ENCODE assay signal across 20 cellular contexts in the genomic region with DNA sequence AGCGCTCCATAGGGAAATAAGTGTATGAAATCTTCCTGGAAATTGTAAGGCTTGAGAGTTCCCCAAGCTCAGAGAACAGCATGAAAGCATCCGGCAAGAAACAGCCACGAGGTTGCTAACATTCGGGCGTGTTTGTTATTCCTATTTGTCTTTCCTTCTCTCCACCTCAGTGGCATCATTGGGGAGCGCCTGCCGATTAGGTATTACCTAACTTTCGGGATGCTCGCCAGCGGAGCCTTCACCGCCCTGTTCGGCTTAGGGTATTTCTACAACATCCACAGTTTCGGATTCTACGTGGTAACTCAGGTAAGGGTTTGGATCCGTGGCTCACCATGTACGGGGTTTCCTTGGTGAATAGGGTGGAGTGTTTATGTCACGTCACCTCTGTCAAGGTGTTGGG. TPM values are rescaled to one million over a fixed set of nuclear protein-coding genes. Genes with fewer than 3 reads are reported as not detected.
"Had no signal": no experiment of that assay in that cellular context is flagged by ENCODE, and none has a peak within 500 bp of the region (broad histone marks: within the 10 kb centered on the region; RNA-seq: fewer than 3 reads in every experiment).

No MANE protein-coding gene starts in this region.

- H2AFZ ChIP-seq: parathyroid adenoma had no signal

- H3K4me3 ChIP-seq: adrenal gland, breast epithelium, left ventricle myocardium inferior, tibial nerve, uterus had no signal

- H3K9me3 ChIP-seq: adrenal gland, breast epithelium, left ventricle myocardium inferior, tibial nerve, uterus had no signal

- H3K27me3 ChIP-seq: adrenal gland, breast epithelium, tibial nerve, uterus had no signal

- H3K9ac ChIP-seq: parathyroid adenoma had no signal

- H3K79me2 ChIP-seq: parathyroid adenoma had no signal

- H3K36me3 ChIP-seq: breast epithelium, uterus had no signal

- H3K27ac ChIP-seq: adrenal gland, breast epithelium, left ventricle myocardium inferior, parathyroid adenoma, tibial nerve, uterus had no signal

- ATAC-seq: activated naive CD4-positive, alpha-beta T cell treated with anti-CD3 and anti-CD28 coated beads, Interleukin-2, amount 50 U/mL, for 72 hours; natural killer cell treated with Interleukin-12 subunit alpha and Interleukin-12 subunit beta and Interleukin-15 and Interleukin-18, amount 100 ng/mL, for 72 hours had no signal

- H3K4me1 ChIP-seq: adrenal gland, breast epithelium, parathyroid adenoma, uterus had no signal

- DNase-seq: activated CD4-positive, alpha-beta T cell treated with anti-CD3 and anti-CD28 coated beads, Interleukin-2, amount 50 U/mL, for 4 hours; activated gamma-delta T cell; cortex of kidney; foreskin melanocyte; hippocampal formation; islet precursor cell; left ventricle myocardium inferior; retina; stimulated activated CD4-positive, alpha-beta T cell treated with anti-CD3 and anti-CD28 coated beads, Interleukin-2, amount 100 ng/mL, for 24 hours; stimulated activated naive CD4-positive, alpha-beta T cell treated with Interleukin-2 at 50 U/mL for 16 hours; T1000; uterus had no signal

RNA-seq across cellular contexts. Expression of a gene that starts 43.3 kb away (rescaled TPM):
- total RNA-seq: left ventricle myocardium inferior; skeletal muscle tissue; T-helper 1 cell treated with Interleukin-12 subunit alpha and Interleukin-12 subunit beta and Interleukin-4 antibody, amounts not matched to agents 30 ng/mL and 1 ng/mL, for 36 hours had no signal
